In the genomic region with DNA sequence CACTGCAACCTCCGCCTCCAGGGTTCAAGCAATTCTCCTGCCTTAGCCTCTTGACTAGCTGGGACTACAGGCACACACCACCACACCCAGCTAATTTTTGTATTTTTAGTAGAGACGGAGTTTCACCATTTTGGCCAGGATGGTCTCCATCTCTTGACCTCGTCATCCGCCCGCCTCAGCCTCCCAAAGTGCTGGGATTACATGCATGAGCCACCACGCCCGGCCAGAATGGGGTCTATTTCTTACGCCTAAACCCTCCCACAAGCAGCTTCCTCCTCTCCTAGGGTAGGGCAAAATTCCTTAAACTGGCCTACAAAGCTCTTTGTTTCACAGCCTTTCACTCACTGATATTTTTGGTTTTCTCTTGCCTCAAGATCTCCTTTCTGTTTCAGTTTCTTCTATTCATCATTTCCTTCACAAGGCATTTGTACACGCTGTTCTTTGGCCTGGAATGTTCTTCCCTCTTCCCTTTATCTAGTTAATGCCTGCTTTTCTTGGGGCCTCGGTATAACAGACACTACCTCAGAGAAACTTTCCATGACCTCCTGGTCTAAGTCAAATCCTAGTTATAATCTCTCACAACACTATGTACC, we compare ENCODE assay signal across 13 cellular contexts. TPM values are rescaled to one million over a fixed set of nuclear protein-coding genes. Genes with fewer than 3 reads are reported as not detected.
DNase-seq lines count a peak whose midpoint lies in the region; ATAC-seq and TF ChIP-seq lines count a peak whose summit lies in the region.
"Had no signal": no experiment of that assay in that cellular context is flagged by ENCODE, and none has a peak within 500 bp of the region (broad histone marks: within the 10 kb centered on the region; RNA-seq: fewer than 3 reads in every experiment).

No MANE protein-coding gene starts in this region.

- intact Hi-C loops in ascending aorta (cut with DNase I), result no loop called here

- H3K9me3 ChIP-seq in ascending aorta, result no peaks in the 10 kb centered on the region
- H3K9me3 ChIP-seq: breast epithelium had no signal

- no peaks in the 10 kb centered on the region for H3K27me3 Mint-ChIP-seq in T-helper 2 cell treated with Interferon-gamma antibody and Interleukin-4, amounts not matched to agents 5 μg/mL and 100 μg/mL, for 36 hours (ENCODE audit: low read depth)
- H3K27me3 Mint-ChIP-seq in endothelial cell (ENCODE audit: unreplicated experiment), result peaks cover 1% of the 10 kb centered on the region

- H3K27me3 ChIP-seq in ascending aorta, result no peaks in the 10 kb centered on the region
- H3K27me3 ChIP-seq: breast epithelium had no signal

- H3K9me3 Mint-ChIP-seq in T-helper 2 cell treated with Interferon-gamma antibody and Interleukin-4, amounts not matched to agents 5 μg/mL and 100 μg/mL, for 36 hours, result no peaks in the 10 kb centered on the region
- H3K9me3 Mint-ChIP-seq in endothelial cell (ENCODE audit: unreplicated experiment), result no peaks in the 10 kb centered on the region

- DNase-seq in T-helper 2 cell treated with Interferon-gamma antibody and Interleukin-4, amounts not matched to agents 5 μg/mL and 100 μg/mL, for 36 hours (ENCODE audit: low spot score), result no peak
- DNase-seq in T-helper 2 cell (no peak), ascending aorta (ENCODE audit: low spot score in 2 of 2) (no peak), left lobe of liver (ENCODE audit: low spot score) (no peak), hepatic stellate cell (ENCODE audit: low spot score) (no peak), endothelial cell (ENCODE audit: low spot score) (no peak)
- DNase-seq: foreskin fibroblast; mammary epithelial cell; NCI-H526 treated with DMSO at 0.1 percent for 48 hours; stimulated activated CD8-positive, alpha-beta memory T cell treated with anti-CD3 and anti-CD28 coated beads, Interleukin-4, amount 100 ng/mL, for 48 hours had no signal

- no peak for TF ChIP-seq CTCF in ascending aorta (IDR thresholded peaks at IDR 0.05)
- no peak for TF ChIP-seq CTCF in endothelial cell (IDR thresholded peaks at IDR 0.05; ENCODE audit: unreplicated experiment)

- ATAC-seq in left lobe of liver (peak; percentile 34), HG03439 (IDR thresholded peaks at IDR 0.05; ENCODE audit: unreplicated experiment) (no peak)

- no peaks in the 10 kb centered on the region for H3K36me3 Mint-ChIP-seq in T-helper 2 cell treated with Interferon-gamma antibody and Interleukin-4, amounts not matched to agents 5 μg/mL and 100 μg/mL, for 36 hours (ENCODE audit: low read depth)
- no peaks in the 10 kb centered on the region for H3K36me3 Mint-ChIP-seq in endothelial cell (ENCODE audit: low read depth, unreplicated experiment)

- no peaks in the 10 kb centered on the region for H3K36me3 ChIP-seq in ascending aorta
- H3K36me3 ChIP-seq: breast epithelium had no signal

- peaks cover 14% of the 10 kb centered on the region for H3K4me1 Mint-ChIP-seq in T-helper 2 cell treated with Interferon-gamma antibody and Interleukin-4, amounts not matched to agents 5 μg/mL and 100 μg/mL, for 36 hours (ENCODE audit: low read depth)
- H3K4me1 Mint-ChIP-seq in endothelial cell (ENCODE audit: unreplicated experiment), result no peaks in the 10 kb centered on the region

- H3K27ac ChIP-seq in ascending aorta (peak overlapping the region; percentile 49 to 76), temporal lobe (ENCODE audit: low read depth, low read length) (peak overlapping the region; percentile 33)
- H3K27ac ChIP-seq: breast epithelium had no signal

- peaks cover 2 to 7% of the 10 kb centered on the region in 2 donors for H3K4me1 ChIP-seq in ascending aorta
- H3K4me1 ChIP-seq: breast epithelium had no signal

- peak overlapping the region; percentile 38 for H3K4me3 Mint-ChIP-seq in T-helper 2 cell treated with Interferon-gamma antibody and Interleukin-4, amounts not matched to agents 5 μg/mL and 100 μg/mL, for 36 hours
- H3K4me3 Mint-ChIP-seq in endothelial cell (ENCODE audit: unreplicated experiment), result no peak overlapping the region

- peak overlapping the region; percentile 73 for H3K27ac Mint-ChIP-seq in T-helper 2 cell treated with Interferon-gamma antibody and Interleukin-4, amounts not matched to agents 5 μg/mL and 100 μg/mL, for 36 hours
- no peak overlapping the region for H3K27ac Mint-ChIP-seq in endothelial cell (ENCODE audit: unreplicated experiment)

- peak overlapping the region in 1 of 2 donors; percentile 6 for H3K4me3 ChIP-seq in ascending aorta
- H3K4me3 ChIP-seq: breast epithelium had no signal

RNA-seq across cellular contexts. Expression of gene CPEB3, which starts 6.7 kb away (rescaled TPM):
- 2.8 TPM for total RNA-seq in ascending aorta
- 12.7 TPM for total RNA-seq in left lobe of liver
- 18.2 TPM for total RNA-seq in temporal lobe
- 2.4 TPM for total RNA-seq in endothelial cell (ENCODE audit: unreplicated experiment)

RNA-seq across cellular contexts. Expression of gene MARCHF5, which starts 6.8 kb away (rescaled TPM):
- total RNA-seq in ascending aorta, result 5.5 TPM
- total RNA-seq in left lobe of liver, result 24.7 TPM
- total RNA-seq in temporal lobe, result 25.3 TPM
- total RNA-seq in endothelial cell (ENCODE audit: unreplicated experiment), result 46.0 TPM
